ENCODE assay signal across 8 cellular contexts in genomic region chr2:50401772-50402653, GRCh38.
A peak's percentile ranks its signal among the peaks of the same experiment; 100 is the strongest.
DNase-seq lines count a peak whose midpoint lies in the region; ATAC-seq lines count a peak whose summit lies in the region.

No MANE protein-coding gene starts in this region.

- in situ Hi-C loops in Caki2 (cut with HindIII; ENCODE audit: low pct_unique_long_range_greater_than_20kb, low sequenced_read_pairs), result no loop called here

- DNase-seq in Caki2 (ENCODE audit: low read depth) (peak; percentile 20), NCI-H510A (lab: John Stamatoyannopoulos, UW) (peak; percentile 22), anterior cingulate cortex (lab: John Stamatoyannopoulos, UW) (peak in 39 of 58 donors; percentile 1 to 59 (median 15)), iris pigment epithelial cell (ENCODE audit: low read depth) (peak; percentile 69), substantia nigra (lab: John Stamatoyannopoulos, UW) (peak in 36 of 49 donors; percentile 0 to 61 (median 18))

- ATAC-seq in GM19023 (IDR thresholded peaks at IDR 0.05; ENCODE audit: unreplicated experiment), result peak; percentile 66
- ATAC-seq in HG03439 (IDR thresholded peaks at IDR 0.05; ENCODE audit: unreplicated experiment), result peak; percentile 84
- ATAC-seq in HG02840 (IDR thresholded peaks at IDR 0.05; ENCODE audit: low FRiP score, unreplicated experiment), result no peak

- no peak overlapping the region for H3K27ac ChIP-seq in substantia nigra (ENCODE audit: low read depth, low read length, poor library complexity, severe bottlenecking)

Comparison
In these comparisons a context has a peak if more than half of its experiments do, and no peak if none do; other contexts are left out.
1. DNase-seq: peak in every context shown above with its lines; median percentile 69 in iris pigment epithelial cell; 22 in NCI-H510A; 20 in Caki2; 18 in substantia nigra; 15 in anterior cingulate cortex.